12 cellular contexts compared by ENCODE assay signal in the genomic region with DNA sequence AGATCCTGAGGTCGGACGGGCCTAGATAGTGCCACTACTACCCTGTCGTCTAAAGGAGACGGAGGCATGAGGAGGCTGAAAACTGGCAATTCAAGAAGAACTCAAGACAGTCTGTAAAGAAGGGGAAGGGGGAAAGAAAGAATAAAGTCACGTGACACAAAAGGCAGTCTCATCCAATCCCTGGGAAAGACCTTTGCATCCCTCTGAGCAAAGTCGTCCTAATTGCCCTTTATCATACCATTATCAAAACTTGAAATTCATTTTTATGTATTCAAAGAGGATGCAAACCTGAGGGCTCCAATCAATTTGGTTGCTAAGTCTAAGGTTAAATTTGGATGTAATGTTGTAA. TPM values are rescaled to one million over a fixed set of nuclear protein-coding genes. Genes with fewer than 3 reads are reported as not detected.
DNase-seq lines count a peak whose midpoint lies in the region; FAIRE-seq and TF ChIP-seq lines count a peak whose summit lies in the region.
"Had no signal": no experiment of that assay in that cellular context is flagged by ENCODE, and none has a peak within 500 bp of the region (broad histone marks: within the 10 kb centered on the region; RNA-seq: fewer than 3 reads in every experiment).

No MANE protein-coding gene starts in this region.

- H3K9me3 Mint-ChIP-seq in T-helper 1 cell treated with Interleukin-12 subunit alpha and Interleukin-12 subunit beta and Interleukin-4 antibody, amounts not matched to agents 30 μg/mL and 1 μg/mL, for 36 hours, result no peaks in the 10 kb centered on the region

- no peak for TF ChIP-seq CTCF in OCI-LY1 (IDR thresholded peaks at IDR 0.05; ENCODE audit: low read length)
- no peak for TF ChIP-seq CTCF in endothelial cell of umbilical vein (IDR thresholded peaks at IDR 0.05; ENCODE audit: extremely low read depth in 1 of 2, insufficient read depth in 1 of 2, low read depth in 1 of 2, low read length in 2 of 2)
- no peak for TF ChIP-seq CTCF in retinal pigment epithelial cell (conservative IDR thresholded peaks at IDR 0.05; ENCODE audit: low read depth, low read length)

- dilution Hi-C loops in endothelial cell of umbilical vein (cut with MboI; ENCODE audit: extremely low pct_ligation_motif_present, low sequenced_read_pairs), result no loop called here

- H3K27ac Mint-ChIP-seq in T-helper 1 cell treated with Interleukin-12 subunit alpha and Interleukin-12 subunit beta and Interleukin-4 antibody, amounts not matched to agents 30 μg/mL and 1 μg/mL, for 36 hours, result no peak overlapping the region

- H2AFZ ChIP-seq in OCI-LY1 (ENCODE audit: low read length) (no peak overlapping the region), endothelial cell of umbilical vein (ENCODE audit: low read depth, low read length) (no peak overlapping the region)

- no peak for TF ChIP-seq POLR2A in endothelial cell of umbilical vein (IDR thresholded peaks at IDR 0.05; ENCODE audit: low read depth, low read length)

- H3K27me3 ChIP-seq in OCI-LY1 (ENCODE audit: insufficient read depth, low read length) (no peaks in the 10 kb centered on the region), endothelial cell of umbilical vein (ENCODE audit: control insufficient read depth in 2 of 2, insufficient read depth in 2 of 2, low read length in 2 of 2) (peaks cover 7 to 13% of the 10 kb centered on the region in 2 experiments)
- H3K27me3 ChIP-seq: upper lobe of right lung had no signal

- peak overlapping the region; percentile 49 for H3K4me3 Mint-ChIP-seq in T-helper 1 cell treated with Interleukin-12 subunit alpha and Interleukin-12 subunit beta and Interleukin-4 antibody, amounts not matched to agents 30 μg/mL and 1 μg/mL, for 36 hours

- H3K9me3 ChIP-seq in OCI-LY1 (ENCODE audit: low read length) (no peaks in the 10 kb centered on the region), endothelial cell of umbilical vein (replicated peaks; ENCODE audit: control insufficient read depth, insufficient read depth, low read length) (no peaks in the 10 kb centered on the region)
- H3K9me3 ChIP-seq: upper lobe of right lung had no signal

- H3K4me1 Mint-ChIP-seq in T-helper 1 cell treated with Interleukin-12 subunit alpha and Interleukin-12 subunit beta and Interleukin-4 antibody, amounts not matched to agents 30 μg/mL and 1 μg/mL, for 36 hours (ENCODE audit: low read depth), result peaks cover 51% of the 10 kb centered on the region

- H3K4me2 ChIP-seq in OCI-LY1 (ENCODE audit: low read length), result peak overlapping the region; percentile 84
- no peak overlapping the region for H3K4me2 ChIP-seq in endothelial cell of umbilical vein (ENCODE audit: insufficient read depth, low read length)

- no peak for DNase-seq in T-helper 1 cell
- no peak for DNase-seq in endothelial cell of umbilical vein (ENCODE audit: low read depth, low spot score)
- no peak for DNase-seq in retinal pigment epithelial cell (ENCODE audit: low read depth)
- DNase-seq in HEK293T (ENCODE audit: extremely low spot score), result no peak
- no peak for DNase-seq in SKM-1 (lab: John Stamatoyannopoulos, UW; ENCODE audit: unreplicated experiment)
- no peak for DNase-seq in RPMI8226
- DNase-seq: left cardiac atrium, NCI-H1436 treated with DMSO at 0.1 percent for 48 hours, NCI-H524, upper lobe of right lung had no signal

- no TSS peak for BruUV-seq in endothelial cell of umbilical vein (replicated peaks; lab: Mats Ljungman, UMichigan)

- H3K36me3 Mint-ChIP-seq in T-helper 1 cell treated with Interleukin-12 subunit alpha and Interleukin-12 subunit beta and Interleukin-4 antibody, amounts not matched to agents 30 μg/mL and 1 μg/mL, for 36 hours (ENCODE audit: low read depth), result peaks cover 42% of the 10 kb centered on the region

- H4K20me1 ChIP-seq in OCI-LY1 (ENCODE audit: insufficient read depth, low read length) (no peaks in the 10 kb centered on the region), endothelial cell of umbilical vein (replicated peaks; ENCODE audit: control insufficient read depth, extremely low read depth, insufficient read depth, low read length) (no peaks in the 10 kb centered on the region)

- H3K27ac ChIP-seq in OCI-LY1 (ENCODE audit: low read depth, low read length, poor library complexity, severe bottlenecking) (no peak overlapping the region), endothelial cell of umbilical vein (ENCODE audit: insufficient read depth, low read depth, low read length) (no peak overlapping the region)
- H3K27ac ChIP-seq: upper lobe of right lung had no signal

- H3K9me1 ChIP-seq in endothelial cell of umbilical vein (replicated peaks; ENCODE audit: control insufficient read depth, extremely low read depth, insufficient read depth, low read length), result no peaks in the 10 kb centered on the region

- intact Hi-C loops in endothelial cell of umbilical vein (cut with micrococcal nuclease), result loop anchor here (5.0 to 10.0 kb wide), 6 partner anchors 322 to 847 kb away; no protein-coding TSS in a partner anchor

- no peaks in the 10 kb centered on the region for H3K27me3 Mint-ChIP-seq in T-helper 1 cell treated with Interleukin-12 subunit alpha and Interleukin-12 subunit beta and Interleukin-4 antibody, amounts not matched to agents 30 μg/mL and 1 μg/mL, for 36 hours (ENCODE audit: low read depth)

- H3K9me2 ChIP-seq in OCI-LY1 (ENCODE audit: low read depth, low read length), result no peaks in the 10 kb centered on the region

- POLR2A ChIA-PET in endothelial cell of umbilical vein (lab: Charles Lee), result no interaction called here
- POLR2A ChIA-PET in HEK293T (lab: Yijun Ruan, JAX), result no interaction called here

- FAIRE-seq in endothelial cell of umbilical vein (lab: Jason Lieb, UNC), result peak; percentile 24

- H3K9ac ChIP-seq in OCI-LY1 (ENCODE audit: low read length) (no peak overlapping the region; the same call in 1 of the 2 replicates), endothelial cell of umbilical vein (replicated peaks; ENCODE audit: extremely low read depth, insufficient read depth, low read length) (no peak overlapping the region)

- H3K4me1 ChIP-seq in OCI-LY1 (ENCODE audit: insufficient read depth, low read length, severe bottlenecking) (peaks cover 68% of the 10 kb centered on the region), endothelial cell of umbilical vein (ENCODE audit: control insufficient read depth, extremely low read depth, insufficient read depth, low read length) (peaks cover 13% of the 10 kb centered on the region)

- H3K4me3 ChIP-seq in OCI-LY1 (ENCODE audit: low read depth, low read length, poor library complexity, severe bottlenecking) (peak overlapping the region; percentile 77), endothelial cell of umbilical vein (replicated peaks in 1 of 3; ENCODE audit: insufficient read depth in 1 of 3, low read depth in 1 of 3, low read length in 3 of 3) (no peak overlapping the region), retinal pigment epithelial cell (ENCODE audit: low read length) (peak overlapping the region; percentile 97)

- peaks cover 53% of the 10 kb centered on the region for H3K79me2 ChIP-seq in OCI-LY1 (ENCODE audit: insufficient read depth, low read length)
- no peaks in the 10 kb centered on the region for H3K79me2 ChIP-seq in endothelial cell of umbilical vein (ENCODE audit: control insufficient read depth, insufficient read depth, low read length)

- no peaks in the 10 kb centered on the region for H3F3A ChIP-seq in OCI-LY1 (ENCODE audit: insufficient read depth, low read length)

- CTCF ChIA-PET in endothelial cell of umbilical vein (lab: Charles Lee) (interaction anchor here (1.3 to 1.9 kb wide), 3 partner anchors 9 to 23 kb away, joined by 3 to 5 read pairs (median 4); no protein-coding TSS in a partner anchor), HEK293T (lab: Yijun Ruan, JAX) (no interaction called here)

- H3K36me3 ChIP-seq in OCI-LY1 (ENCODE audit: insufficient read depth, low read length) (peaks cover 44% of the 10 kb centered on the region), endothelial cell of umbilical vein (ENCODE audit: control insufficient read depth in 2 of 2, extremely low read depth in 1 of 2, insufficient read depth in 2 of 2, low read length in 2 of 2) (no peaks in the 10 kb centered on the region)

TF ChIP-seq in endothelial cell of umbilical vein, 7 proteins besides CTCF, POLR2A, EP300 and RAD21 (continues in another document):
- TF ChIP-seq JUN (IDR thresholded peaks at IDR 0.05; ENCODE audit: borderline replicate concordance, insufficient read depth, insufficient read length, low read depth) (no peak), POLR2AphosphoS5 (IDR thresholded peaks at IDR 0.05; ENCODE audit: insufficient read depth, low read depth, low read length) (no peak), MYC (IDR thresholded peaks at IDR 0.05; ENCODE audit: low read depth, low read length) (no peak), GATA2 (IDR thresholded peaks at IDR 0.05; ENCODE audit: insufficient read depth, insufficient read length, low read depth, low read length) (no peak), FOS (IDR thresholded peaks at IDR 0.05; ENCODE audit: borderline replicate concordance, insufficient read depth, low read length) (no peak)
- TF ChIP-seq, protein P1, sequence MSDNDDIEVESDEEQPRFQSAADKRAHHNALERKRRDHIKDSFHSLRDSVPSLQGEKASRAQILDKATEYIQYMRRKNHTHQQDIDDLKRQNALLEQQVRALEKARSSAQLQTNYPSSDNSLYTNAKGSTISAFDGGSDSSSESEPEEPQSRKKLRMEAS (IDR thresholded peaks at IDR 0.05; ENCODE audit: insufficient read depth, insufficient read length), result no peak

TF ChIP-seq in HEK293T, 16 proteins besides CTCF, POLR2A, EP300 and RAD21:
- TF ChIP-seq CTBP1 (IDR thresholded peaks at IDR 0.05; ENCODE audit: borderline replicate concordance) (no peak), SP1 (IDR thresholded peaks at IDR 0.05) (no peak), FOXA1 (IDR thresholded peaks at IDR 0.05) (no peak), SUZ12 (IDR thresholded peaks at IDR 0.05) (no peak)
- TF ChIP-seq, protein P2, sequence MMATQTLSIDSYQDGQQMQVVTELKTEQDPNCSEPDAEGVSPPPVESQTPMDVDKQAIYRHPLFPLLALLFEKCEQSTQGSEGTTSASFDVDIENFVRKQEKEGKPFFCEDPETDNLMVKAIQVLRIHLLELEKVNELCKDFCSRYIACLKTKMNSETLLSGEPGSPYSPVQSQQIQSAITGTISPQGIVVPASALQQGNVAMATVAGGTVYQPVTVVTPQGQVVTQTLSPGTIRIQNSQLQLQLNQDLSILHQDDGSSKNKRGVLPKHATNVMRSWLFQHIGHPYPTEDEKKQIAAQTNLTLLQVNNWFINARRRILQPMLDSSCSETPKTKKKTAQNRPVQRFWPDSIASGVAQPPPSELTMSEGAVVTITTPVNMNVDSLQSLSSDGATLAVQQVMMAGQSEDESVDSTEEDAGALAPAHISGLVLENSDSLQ (IDR thresholded peaks at IDR 0.05), result no peak

RNA-seq across cellular contexts. Expression of a gene that starts 2.2 kb away (rescaled TPM):
- 1.6 and 1.9 TPM in 2 replicates for total RNA-seq in endothelial cell of umbilical vein
- polyA plus RNA-seq in endothelial cell of umbilical vein, result 1.1 and 1.6 TPM in 2 replicates
- polyA plus RNA-seq in endothelial cell of umbilical vein (2011; cell fraction: cytosol; rRNA removed), result 1.4 and 1.5 TPM in 2 replicates
- 4.2 and 4.4 TPM in 2 replicates for polyA plus RNA-seq in endothelial cell of umbilical vein (2011; cell fraction: nucleus; rRNA removed)
- 0.64 and 0.82 TPM in 2 replicates for polyA plus RNA-seq in endothelial cell of umbilical vein (2012)
- 1.9 and 3.4 TPM in 2 replicates for polyA minus RNA-seq in endothelial cell of umbilical vein
- polyA minus RNA-seq in endothelial cell of umbilical vein (2011; cell fraction: cytosol; rRNA and poly(A)+ RNA removed), result 3.2 TPM
- polyA minus RNA-seq in endothelial cell of umbilical vein (2011; cell fraction: nucleus; rRNA and poly(A)+ RNA removed), result 8.3 and 8.6 TPM in 2 replicates

Comparison
In these comparisons a context has a peak if more than half of its experiments do, and no peak if none do; other contexts are left out.
1. H3K4me3 ChIP-seq: peak in OCI-LY1 (single experiment) and retinal pigment epithelial cell (single experiment); none in endothelial cell of umbilical vein (0 of 3).